In genomic region chr15:98954411-98954810, GRCh38 we compare ENCODE assay signal across 8 cellular contexts. TPM values are rescaled to one million over a fixed set of nuclear protein-coding genes. Genes with fewer than 3 reads are reported as not detected.
DNase-seq lines count a peak whose midpoint lies in the region; ATAC-seq and TF ChIP-seq lines count a peak whose summit lies in the region.

No MANE protein-coding gene starts in this region.

- H3K9ac ChIP-seq in stomach smooth muscle (ENCODE audit: low read length in 2 of 2) = peak overlapping the region; percentile 58 to 70

- H3K4me3 ChIP-seq in astrocyte of the cerebellum (ENCODE audit: low read depth, low read length) (no peak overlapping the region), stomach smooth muscle (ENCODE audit: low read length in 2 of 2) (no peak overlapping the region)

- H3K9me3 ChIP-seq in stomach smooth muscle (ENCODE audit: control insufficient read depth in 2 of 2, low read length in 2 of 2) = no peaks in the 10 kb centered on the region

- H3K4me1 Mint-ChIP-seq in immature natural killer cell (peaks cover 71 to 84% of the 10 kb centered on the region in 2 donors), T-cell (peaks cover 20 to 31% (median 23%) of the 10 kb centered on the region in 3 donors)

- in situ Hi-C loops in astrocyte of the cerebellum (cut with HindIII; ENCODE audit: low sequenced_read_pairs) = no loop called here

- DNase-seq in H4 (ENCODE audit: low spot score) (peak; percentile 96), astrocyte of the cerebellum (ENCODE audit: low read depth) (peak; percentile 62), immature natural killer cell (peak; percentile 12 to 22 (median 20)), NCI-H774 (lab: John Stamatoyannopoulos, UW) (no peak), NCI-H345 treated with DMSO at 0.1 percent for 48 hours (lab: John Stamatoyannopoulos, UW; ENCODE audit: unreplicated experiment) (no peak), T-cell (no peak)

- peak overlapping the region; percentile 93 for H3K27ac ChIP-seq in stomach smooth muscle (ENCODE audit: low read length)

- H3K27ac Mint-ChIP-seq in immature natural killer cell (peak overlapping the region in 3 of 6 donors; percentile 32 to 40 (median 34)), T-cell (no peak overlapping the region)

- peaks cover 9 to 21% (median 15%) of the 10 kb centered on the region in 3 donors for H3K27me3 Mint-ChIP-seq in immature natural killer cell (ENCODE audit: low read depth in 3 of 3)
- H3K27me3 Mint-ChIP-seq in T-cell = no peaks in the 10 kb centered on the region

- H3K27me3 ChIP-seq in stomach smooth muscle (ENCODE audit: control insufficient read depth in 1 of 2, insufficient read depth in 2 of 2, low read length in 2 of 2) = no peaks in the 10 kb centered on the region

- H3K4me1 ChIP-seq in stomach smooth muscle (ENCODE audit: control insufficient read depth, insufficient read depth, low read length) = peaks cover 45% of the 10 kb centered on the region

- H3K36me3 ChIP-seq in stomach smooth muscle (ENCODE audit: control insufficient read depth in 2 of 2, insufficient read depth in 2 of 2, low read length in 2 of 2) = peaks cover 28 to 41% of the 10 kb centered on the region in 2 donors

- H3K9me3 Mint-ChIP-seq in immature natural killer cell = no peaks in the 10 kb centered on the region
- no peaks in the 10 kb centered on the region for H3K9me3 Mint-ChIP-seq in T-cell

- no peak for ATAC-seq in T-cell (replicated peaks in 1 of 4)
- ATAC-seq in HG03108 (IDR thresholded peaks at IDR 0.05; ENCODE audit: unreplicated experiment) = no peak

- H3K4me3 Mint-ChIP-seq in immature natural killer cell (peak overlapping the region in 4 of 5 donors; percentile 5 to 58 (median 29)), T-cell (no peak overlapping the region)

- no peak for TF ChIP-seq CTCF in astrocyte of the cerebellum (IDR thresholded peaks at IDR 0.05; ENCODE audit: low read depth, low read length, missing control alignments)

- POLR2A ChIA-PET in T-cell (lab: Charles Lee) = no interaction called here

- H3K36me3 Mint-ChIP-seq in immature natural killer cell (peaks cover 13 to 24% (median 17%) of the 10 kb centered on the region in 3 donors), T-cell (peaks cover 44% of the 10 kb centered on the region)

- CTCF ChIA-PET in T-cell (lab: Charles Lee) = no interaction called here

RNA-seq across cellular contexts. Expression of gene PGPEP1L, which starts 53.2 kb away (rescaled TPM):
- not detected in 2 replicates for total RNA-seq in H4 (2014; rRNA removed; shearing (Covaris generic))
- polyA plus RNA-seq in immature natural killer cell = not detected
- not detected for total RNA-seq in T-cell

Comparison
In these comparisons a context has a peak if more than half of its experiments do, and no peak if none do; other contexts are left out.
1. DNase-seq: peak in H4 (single experiment), astrocyte of the cerebellum (single experiment) and immature natural killer cell (3 of 3); none in NCI-H774 (single experiment), NCI-H345 treated with DMSO at 0.1 percent for 48 hours (single experiment) and T-cell (0 of 34).
2. H3K4me3 Mint-ChIP-seq: peak in immature natural killer cell (4 of 5); none in T-cell (0 of 3).